In the genomic region with DNA sequence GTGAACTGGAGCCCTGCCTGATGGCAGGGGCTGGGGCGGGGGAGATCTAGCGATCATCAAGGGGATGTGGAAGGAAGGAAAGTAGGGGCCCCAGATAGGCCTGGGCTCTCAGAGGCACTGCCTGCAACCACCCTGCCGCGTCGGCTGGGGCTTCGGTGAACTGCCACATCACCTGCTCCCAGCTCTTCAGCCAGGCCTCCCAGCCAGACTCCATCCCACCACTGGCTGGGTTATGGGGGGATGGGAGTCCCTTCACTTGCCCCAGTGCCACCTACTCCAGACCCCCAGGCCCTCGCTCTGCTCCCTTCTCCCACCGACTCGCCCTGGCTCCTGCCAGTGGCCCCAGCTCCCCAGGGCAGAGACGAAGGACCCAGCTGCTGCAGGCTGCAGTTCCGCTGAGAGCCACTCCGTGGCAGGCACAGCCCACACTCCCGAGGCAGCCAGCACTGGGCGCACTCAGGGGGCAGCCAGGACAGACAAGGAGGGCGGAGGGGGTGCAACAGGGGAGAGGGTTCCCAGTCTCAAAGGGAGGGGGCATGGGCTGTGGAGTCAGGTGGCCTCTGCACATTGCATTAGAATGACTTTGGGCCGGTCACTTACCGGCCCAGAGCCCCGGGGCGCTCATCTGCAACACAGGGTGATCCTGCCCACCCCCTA, we compare ENCODE assay signal across 9 cellular contexts. TPM values are rescaled to one million over a fixed set of nuclear protein-coding genes. Genes with fewer than 3 reads are reported as not detected.
DNase-seq lines count a peak whose midpoint lies in the region; ATAC-seq, FAIRE-seq and TF ChIP-seq lines count a peak whose summit lies in the region.
"Had no signal": no experiment of that assay in that cellular context is flagged by ENCODE, and none has a peak within 500 bp of the region (broad histone marks: within the 10 kb centered on the region; RNA-seq: fewer than 3 reads in every experiment).

No MANE protein-coding gene starts in this region.

- no peak for TF ChIP-seq EP300 in transverse colon (IDR thresholded peaks at IDR 0.05; ENCODE audit: low read depth)

- WGBS in transverse colon (ENCODE audit: low coverage in 1 of 2), 2 donors: 33% methylated on average over 16 of the region's 19 CpGs; no CpG with 5 or more reads in 1 of the 2 donors

- H3K27ac Mint-ChIP-seq in activated CD8-positive, alpha-beta memory T cell treated with anti-CD3 and anti-CD28 coated beads, Interleukin-2, amount 10 ng/mL, durations not matched to agents 7 days and 5 days: peak overlapping the region; percentile 32
- H3K27ac Mint-ChIP-seq in naive B cell: no peak overlapping the region

- H3K27me3 ChIP-seq in endothelial cell of umbilical vein (ENCODE audit: control insufficient read depth in 2 of 2, insufficient read depth in 2 of 2, low read length in 2 of 2): peaks cover 17 to 22% of the 10 kb centered on the region in 2 experiments
- H3K27me3 ChIP-seq in transverse colon: peaks cover 10% of the 10 kb centered on the region

- no peaks in the 10 kb centered on the region for H3K9me3 Mint-ChIP-seq in activated CD8-positive, alpha-beta memory T cell treated with anti-CD3 and anti-CD28 coated beads, Interleukin-2, amount 10 ng/mL, durations not matched to agents 7 days and 5 days (ENCODE audit: low read depth)
- H3K9me3 Mint-ChIP-seq in naive B cell: no peaks in the 10 kb centered on the region

- H3K27me3 Mint-ChIP-seq in activated CD8-positive, alpha-beta memory T cell treated with anti-CD3 and anti-CD28 coated beads, Interleukin-2, amount 10 ng/mL, durations not matched to agents 7 days and 5 days: peaks cover 32% of the 10 kb centered on the region
- peaks cover 29 to 79% (median 78%) of the 10 kb centered on the region in 3 donors for H3K27me3 Mint-ChIP-seq in naive B cell

- DNase-seq in DMS 273 (lab: John Stamatoyannopoulos, UW; ENCODE audit: unreplicated experiment): peak; percentile 86
- DNase-seq in NCI-H1092 treated with DMSO at 0.1 percent for 48 hours (lab: John Stamatoyannopoulos, UW): peak; percentile 19
- DNase-seq in activated CD8-positive, alpha-beta memory T cell treated with anti-CD3 and anti-CD28 coated beads, Interleukin-2, amount 10 ng/mL, durations not matched to agents 7 days and 5 days: peak; percentile 62
- peak; percentile 36 for DNase-seq in endothelial cell of umbilical vein (ENCODE audit: low read depth, low spot score)
- peak; percentile 42 for DNase-seq in naive B cell
- DNase-seq in transverse colon: peak; percentile 60

- no peak overlapping the region for H3K4me3 Mint-ChIP-seq in activated CD8-positive, alpha-beta memory T cell treated with anti-CD3 and anti-CD28 coated beads, Interleukin-2, amount 10 ng/mL, durations not matched to agents 7 days and 5 days
- H3K4me3 Mint-ChIP-seq in naive B cell: no peak overlapping the region

- dilution Hi-C loops in endothelial cell of umbilical vein (cut with MboI; ENCODE audit: extremely low pct_ligation_motif_present, low sequenced_read_pairs): no loop called here

- H3K9ac ChIP-seq in endothelial cell of umbilical vein (replicated peaks; ENCODE audit: extremely low read depth, insufficient read depth, low read length): no peak overlapping the region

- TF ChIP-seq POLR2A in endothelial cell of umbilical vein (IDR thresholded peaks at IDR 0.05; ENCODE audit: low read depth, low read length) (no peak), transverse colon (IDR thresholded peaks at IDR 0.05) (no peak)

- H3K36me3 Mint-ChIP-seq in activated CD8-positive, alpha-beta memory T cell treated with anti-CD3 and anti-CD28 coated beads, Interleukin-2, amount 10 ng/mL, durations not matched to agents 7 days and 5 days: no peaks in the 10 kb centered on the region
- H3K36me3 Mint-ChIP-seq in naive B cell: no peaks in the 10 kb centered on the region

- in situ Hi-C loops in transverse colon (cut with MboI; ENCODE audit: low pct_ligation_motif_present in 1 of 4, low pct_unique_long_range_greater_than_20kb in 1 of 4, low sequenced_read_pairs in 3 of 4): no loop called here

- H3K4me3 ChIP-seq in endothelial cell of umbilical vein (replicated peaks in 1 of 3; ENCODE audit: insufficient read depth in 1 of 3, low read depth in 1 of 3, low read length in 3 of 3) (no peak overlapping the region), transverse colon (no peak overlapping the region)
- H3K4me3 ChIP-seq: SJSA1 had no signal

- H3K27ac ChIP-seq in endothelial cell of umbilical vein (ENCODE audit: insufficient read depth, low read depth, low read length) (no peak overlapping the region), transverse colon (peak overlapping the region; percentile 70 to 94 (median 76))
- H3K27ac ChIP-seq: SJSA1 had no signal

- H3K4me1 Mint-ChIP-seq in activated CD8-positive, alpha-beta memory T cell treated with anti-CD3 and anti-CD28 coated beads, Interleukin-2, amount 10 ng/mL, durations not matched to agents 7 days and 5 days: peaks cover 3% of the 10 kb centered on the region
- peaks cover 7 to 11% (median 7%) of the 10 kb centered on the region in 3 donors for H3K4me1 Mint-ChIP-seq in naive B cell

- H3K4me1 ChIP-seq in endothelial cell of umbilical vein (ENCODE audit: control insufficient read depth, extremely low read depth, insufficient read depth, low read length): no peaks in the 10 kb centered on the region
- peaks cover 12 to 45% (median 28%) of the 10 kb centered on the region in 4 donors for H3K4me1 ChIP-seq in transverse colon
- H3K4me1 ChIP-seq: SJSA1 had no signal

- ATAC-seq in GM21515 (IDR thresholded peaks at IDR 0.05; ENCODE audit: unreplicated experiment): peak; percentile 58
- peak; percentile 89 for ATAC-seq in activated CD8-positive, alpha-beta memory T cell treated with anti-CD3 and anti-CD28 coated beads, Interleukin-2, amount 10 ng/mL, durations not matched to agents 7 days and 5 days
- peak; percentile 84 to 85 for ATAC-seq in naive B cell (ENCODE audit: low read depth in 2 of 2)
- no peak for ATAC-seq in HG02678 (IDR thresholded peaks at IDR 0.05; ENCODE audit: unreplicated experiment)

- intact Hi-C loops in endothelial cell of umbilical vein (cut with micrococcal nuclease): loop anchor here (1.0 to 2.0 kb wide), 6 partner anchors 25 to 209 kb away; no protein-coding TSS in a partner anchor
- intact Hi-C loops in transverse colon (cut with DNase I; ENCODE audit: low total_unique reads): loop anchor here (2.0 kb wide), 1 partner anchor 26 kb away; no protein-coding TSS in a partner anchor

- H3K36me3 ChIP-seq in endothelial cell of umbilical vein (ENCODE audit: control insufficient read depth in 2 of 2, extremely low read depth in 1 of 2, insufficient read depth in 2 of 2, low read length in 2 of 2) (no peaks in the 10 kb centered on the region), transverse colon (no peaks in the 10 kb centered on the region)
- H3K36me3 ChIP-seq: SJSA1 had no signal

- no peaks in the 10 kb centered on the region for H3K79me2 ChIP-seq in endothelial cell of umbilical vein (ENCODE audit: control insufficient read depth, insufficient read depth, low read length)

- no TSS peak for BruUV-seq in endothelial cell of umbilical vein (replicated peaks; lab: Mats Ljungman, UMichigan)

- no peaks in the 10 kb centered on the region for H3K9me3 ChIP-seq in endothelial cell of umbilical vein (replicated peaks; ENCODE audit: control insufficient read depth, insufficient read depth, low read length)
- no peaks in the 10 kb centered on the region for H3K9me3 ChIP-seq in transverse colon
- H3K9me3 ChIP-seq: SJSA1 had no signal

- FAIRE-seq in endothelial cell of umbilical vein (lab: Jason Lieb, UNC): peak; percentile 71

- CTCF ChIA-PET in activated CD8-positive, alpha-beta memory T cell treated with anti-CD3 and anti-CD28 coated beads, Interleukin-2, amount 10 ng/mL, durations not matched to agents 7 days and 5 days (lab: Charles Lee): interaction anchor here (0.6 to 5.5 kb wide), 35 partner anchors 10 to 270 kb away, joined by 3 to 61 read pairs (median 4); a partner anchor contains a TSS
- CTCF ChIA-PET in endothelial cell of umbilical vein (lab: Charles Lee): interaction anchor here (0.5 to 5.5 kb wide), 38 partner anchors 9 to 341 kb away, joined by 3 to 97 read pairs (median 4); a partner anchor contains a TSS

- no peak overlapping the region for H3K4me2 ChIP-seq in endothelial cell of umbilical vein (ENCODE audit: insufficient read depth, low read length)

- H2AFZ ChIP-seq in endothelial cell of umbilical vein (ENCODE audit: low read depth, low read length): no peak overlapping the region

- POLR2A ChIA-PET in endothelial cell of umbilical vein (lab: Charles Lee): no interaction called here

- TF ChIP-seq CTCF in endothelial cell of umbilical vein (IDR thresholded peaks at IDR 0.05; ENCODE audit: extremely low read depth in 1 of 2, insufficient read depth in 1 of 2, low read depth in 1 of 2, low read length in 2 of 2) (peak; percentile 81 to 96), transverse colon (IDR thresholded peaks at IDR 0.05) (peak; percentile 91 to 96 (median 92))

- no peaks in the 10 kb centered on the region for H4K20me1 ChIP-seq in endothelial cell of umbilical vein (replicated peaks; ENCODE audit: control insufficient read depth, extremely low read depth, insufficient read depth, low read length)

- H3K9me1 ChIP-seq in endothelial cell of umbilical vein (replicated peaks; ENCODE audit: control insufficient read depth, extremely low read depth, insufficient read depth, low read length): no peaks in the 10 kb centered on the region

RNA-seq across cellular contexts. Expression of a gene that starts 15.2 kb away (rescaled TPM):
- total RNA-seq in activated CD8-positive, alpha-beta memory T cell treated with anti-CD3 and anti-CD28 coated beads, Interleukin-2, amount 10 ng/mL, durations not matched to agents 7 days and 5 days: under 1 TPM in 1 of 2 experiments, not detected in 1; 0.07 TPM
- total RNA-seq in endothelial cell of umbilical vein: 0.09 TPM in 1 of 2 replicates, not detected in the other
- 0.03 and 0.10 TPM in 2 replicates for polyA plus RNA-seq in endothelial cell of umbilical vein
- 0.06 TPM in 2 replicates for polyA plus RNA-seq in endothelial cell of umbilical vein (2011; cell fraction: cytosol; rRNA removed)
- 0.07 and 0.15 TPM in 2 replicates for polyA plus RNA-seq in endothelial cell of umbilical vein (2011; cell fraction: nucleus; rRNA removed)
- 0.08 and 0.14 TPM in 2 replicates for polyA plus RNA-seq in endothelial cell of umbilical vein (2012)
- polyA minus RNA-seq in endothelial cell of umbilical vein: 3.1 TPM in 2 replicates
- polyA minus RNA-seq in endothelial cell of umbilical vein (2011; cell fraction: cytosol; rRNA and poly(A)+ RNA removed): not detected
- polyA minus RNA-seq in endothelial cell of umbilical vein (2011; cell fraction: nucleus; rRNA and poly(A)+ RNA removed): not detected in 2 replicates
- under 1 TPM in 3 of 6 donors, not detected in 3; 0.17 to 0.29 (median 0.29) TPM for polyA plus RNA-seq in naive B cell (ENCODE audit: low read depth in 6 of 6)
- 10 to 100 TPM in 3 of 4 donors, 1 to 10 TPM in 1; 9.5 to 39.0 (median 19.3) TPM for total RNA-seq in transverse colon
- total RNA-seq: SJSA1 had no signal

RNA-seq across cellular contexts. Expression of a gene that starts 27.9 kb away (rescaled TPM):
- total RNA-seq in activated CD8-positive, alpha-beta memory T cell treated with anti-CD3 and anti-CD28 coated beads, Interleukin-2, amount 10 ng/mL, durations not matched to agents 7 days and 5 days: 10 to 100 TPM in 1 of 2 experiments, 1 to 10 TPM in 1; 6.4 to 10.8 TPM
- total RNA-seq in endothelial cell of umbilical vein (51.4 and 82.8 TPM in 2 replicates), transverse colon (10 to 100 TPM in 2 of 4 donors, 1 to 10 TPM in 2; 2.5 to 34.2 (median 7.0) TPM)
- polyA plus RNA-seq in endothelial cell of umbilical vein (95.1 and 120 TPM in 2 replicates), naive B cell (ENCODE audit: low read depth in 6 of 6) (1 to 10 TPM in 4 of 6 donors, under 1 TPM in 2; 0.29 to 2.8 (median 1.3) TPM)
- polyA plus RNA-seq in endothelial cell of umbilical vein (2011; cell fraction: cytosol; rRNA removed): 35.6 and 46.0 TPM in 2 replicates
- polyA plus RNA-seq in endothelial cell of umbilical vein (2011; cell fraction: nucleus; rRNA removed): 101 and 123 TPM in 2 replicates
- polyA plus RNA-seq in endothelial cell of umbilical vein (2012): 59.2 and 81.5 TPM in 2 replicates
- 55.3 and 69.1 TPM in 2 replicates for polyA minus RNA-seq in endothelial cell of umbilical vein
- not detected for polyA minus RNA-seq in endothelial cell of umbilical vein (2011; cell fraction: cytosol; rRNA and poly(A)+ RNA removed)
- polyA minus RNA-seq in endothelial cell of umbilical vein (2011; cell fraction: nucleus; rRNA and poly(A)+ RNA removed): 40.8 and 66.5 TPM in 2 replicates
- total RNA-seq: SJSA1 had no signal

Comparison
In these comparisons a context has a peak if more than half of its experiments do, and no peak if none do; other contexts are left out.
1. DNase-seq: peak in every context shown above with its lines; median percentile 86 in DMS 273; 62 in activated CD8-positive, alpha-beta memory T cell treated with anti-CD3 and anti-CD28 coated beads, Interleukin-2, amount 10 ng/mL, durations not matched to agents 7 days and 5 days; 60 in transverse colon; 42 in naive B cell; 36 in endothelial cell of umbilical vein; 19 in NCI-H1092 treated with DMSO at 0.1 percent for 48 hours.